20 cellular contexts compared by ENCODE assay signal in the genomic region with DNA sequence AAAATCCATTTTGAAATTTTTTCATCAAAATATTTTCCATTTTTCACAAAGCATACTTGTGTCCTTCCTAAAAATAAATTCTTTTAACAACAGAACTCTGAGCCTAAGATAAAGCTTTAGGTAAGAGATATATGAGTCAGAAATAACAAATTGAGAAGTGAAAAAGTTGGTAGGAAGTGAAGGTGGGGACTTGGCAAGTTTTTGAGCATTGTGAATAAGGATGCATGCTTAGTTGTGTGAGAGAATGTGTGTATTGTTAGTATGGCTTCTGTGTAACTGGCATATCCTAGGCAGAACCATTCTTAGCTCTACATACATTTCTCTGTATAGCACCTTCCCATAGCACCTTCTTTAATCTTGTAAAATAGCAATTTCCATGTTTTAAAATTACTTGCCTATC. TPM values are rescaled to one million over a fixed set of nuclear protein-coding genes. Genes with fewer than 3 reads are reported as not detected.
DNase-seq lines count a peak whose midpoint lies in the region; ATAC-seq and TF ChIP-seq lines count a peak whose summit lies in the region.
"Had no signal": no experiment of that assay in that cellular context is flagged by ENCODE, and none has a peak within 500 bp of the region (broad histone marks: within the 10 kb centered on the region; RNA-seq: fewer than 3 reads in every experiment).

No MANE protein-coding gene starts in this region.

- intact Hi-C loops in gastrocnemius medialis (cut with DNase I; ENCODE audit: low total_unique reads): no loop called here
- intact Hi-C loops in right lobe of liver (cut with DNase I): no loop called here

- peaks cover 0 to 11% of the 10 kb centered on the region in 2 donors for H3K36me3 ChIP-seq in gastrocnemius medialis
- no peaks in the 10 kb centered on the region for H3K36me3 ChIP-seq in GM23338 (ENCODE audit: insufficient read depth)
- no peaks in the 10 kb centered on the region for H3K36me3 ChIP-seq in right lobe of liver
- H3K36me3 ChIP-seq: BLaER1 had no signal

- H4K20me1 ChIP-seq in GM23338 (replicated peaks; ENCODE audit: insufficient read depth): no peaks in the 10 kb centered on the region
- H4K20me1 ChIP-seq: BLaER1 had no signal

- TF ChIP-seq CTCF in gastrocnemius medialis (IDR thresholded peaks at IDR 0.05 in 4 of 5, conservative IDR thresholded peaks at IDR 0.05 in 1 of 5) (no peak), GM23338 (conservative IDR thresholded peaks at IDR 0.05; ENCODE audit: low read depth in 2 of 2) (no peak), right lobe of liver (IDR thresholded peaks at IDR 0.05) (no peak), foreskin keratinocyte (conservative IDR thresholded peaks at IDR 0.05) (no peak)

- no peak overlapping the region for H3K4me2 ChIP-seq in GM23338
- H3K4me2 ChIP-seq: BLaER1 had no signal

- in situ Hi-C loops in gastrocnemius medialis (cut with MboI; ENCODE audit: low sequenced_read_pairs in 4 of 4): no loop called here

- no peak overlapping the region for H2AFZ ChIP-seq in GM23338

- no peaks in the 10 kb centered on the region for H3K79me2 ChIP-seq in GM23338 (replicated peaks; ENCODE audit: insufficient read depth)

- H3K4me1 Mint-ChIP-seq in GM23338: no peaks in the 10 kb centered on the region; the same call in 2 of the 3 replicates
- H3K4me1 Mint-ChIP-seq: natural killer cell had no signal

- ATAC-seq in GM18868 (IDR thresholded peaks at IDR 0.05; ENCODE audit: unreplicated experiment) (peak; percentile 88), GM21576 (IDR thresholded peaks at IDR 0.05; ENCODE audit: unreplicated experiment) (peak; percentile 94), HG03108 (IDR thresholded peaks at IDR 0.05; ENCODE audit: unreplicated experiment) (peak; percentile 83), gastrocnemius medialis (no peak), GM23338 (no peak), right lobe of liver (no peak), foreskin keratinocyte (no peak)
- ATAC-seq: natural killer cell had no signal

- H3K4me3 ChIP-seq in gastrocnemius medialis: peak overlapping the region in 1 of 4 donors; percentile 7
- H3K4me3 ChIP-seq in GM23338: no peak overlapping the region
- no peak overlapping the region for H3K4me3 ChIP-seq in right lobe of liver
- H3K4me3 ChIP-seq: BLaER1, testis had no signal

- TF ChIP-seq POLR2A in gastrocnemius medialis (IDR thresholded peaks at IDR 0.05) (no peak), right lobe of liver (IDR thresholded peaks at IDR 0.05) (no peak)

- H3F3A ChIP-seq in GM23338 (replicated peaks; ENCODE audit: low read depth): no peaks in the 10 kb centered on the region

- DNase-seq in gastrocnemius medialis (no peak), GM23338 (ENCODE audit: low spot score) (no peak), AML-193 (lab: John Stamatoyannopoulos, UW) (no peak), right lobe of liver (no peak), foreskin keratinocyte (no peak)
- DNase-seq: activated naive CD4-positive, alpha-beta T cell treated with Interleukin-2 at 50 U/mL for 16 hours; EL; Karpas-422; natural killer cell; NCI-H187 treated with DMSO at 0.1 percent for 48 hours; NCI-H774; SHP77 treated with DMSO at 0.1 percent for 48 hours; testis had no signal

- H3K9me3 ChIP-seq in gastrocnemius medialis (no peaks in the 10 kb centered on the region), right lobe of liver (no peaks in the 10 kb centered on the region)
- H3K9me3 ChIP-seq: BLaER1, testis had no signal

- no peaks in the 10 kb centered on the region for H3K27me3 ChIP-seq in gastrocnemius medialis
- H3K27me3 ChIP-seq in GM23338 (ENCODE audit: insufficient read depth): no peaks in the 10 kb centered on the region
- H3K27me3 ChIP-seq in right lobe of liver: no peaks in the 10 kb centered on the region
- no peaks in the 10 kb centered on the region for H3K27me3 ChIP-seq in foreskin keratinocyte
- H3K27me3 ChIP-seq: BLaER1, testis had no signal

- H3K27ac ChIP-seq in gastrocnemius medialis (peak overlapping the region; percentile 88 to 98 (median 94)), GM23338 (ENCODE audit: low read depth) (no peak overlapping the region), right lobe of liver (no peak overlapping the region), foreskin keratinocyte (no peak overlapping the region)
- H3K27ac ChIP-seq: BLaER1, testis had no signal

- no peaks in the 10 kb centered on the region for H3K36me3 Mint-ChIP-seq in GM23338 (ENCODE audit: low read depth)
- H3K36me3 Mint-ChIP-seq: natural killer cell had no signal

- H3K4me1 ChIP-seq in gastrocnemius medialis (peaks cover 68 to 73% of the 10 kb centered on the region in 2 donors), GM23338 (ENCODE audit: insufficient read depth) (no peaks in the 10 kb centered on the region), right lobe of liver (no peaks in the 10 kb centered on the region), foreskin keratinocyte (peaks cover 10% of the 10 kb centered on the region)
- H3K4me1 ChIP-seq: BLaER1, testis had no signal

- no peaks in the 10 kb centered on the region for H3K27me3 Mint-ChIP-seq in GM23338 (ENCODE audit: insufficient read depth, low read depth, poor library complexity)

- H3K9me2 ChIP-seq in GM23338 (ENCODE audit: insufficient read depth): no peaks in the 10 kb centered on the region

- no peaks in the 10 kb centered on the region for H3K9me3 Mint-ChIP-seq in GM23338
- H3K9me3 Mint-ChIP-seq: natural killer cell had no signal

- no peak overlapping the region for H3K4me3 Mint-ChIP-seq in GM23338
- H3K4me3 Mint-ChIP-seq: natural killer cell had no signal

- H3K27ac Mint-ChIP-seq in GM23338: no peak overlapping the region
- H3K27ac Mint-ChIP-seq: natural killer cell had no signal

TF ChIP-seq in GM23338, 12 proteins besides CTCF, POLR2A, EP300 and RAD21 (continues in another document):
- TF ChIP-seq EZH2phosphoT487 (IDR thresholded peaks at IDR 0.05; ENCODE audit: unreplicated experiment) (no peak), NANOG (IDR thresholded peaks at IDR 0.05; ENCODE audit: borderline replicate concordance) (no peak), JUNB (IDR thresholded peaks at IDR 0.05; ENCODE audit: unreplicated experiment) (no peak)

RNA-seq across cellular contexts. Expression of gene ASB5, which starts 6.8 kb away (rescaled TPM):
- total RNA-seq in gastrocnemius medialis (100 to 1,000 TPM in 3 of 4 donors, 10 to 100 TPM in 1; 48.7 to 284 (median 179) TPM), right lobe of liver (under 1 TPM in 2 of 6 experiments, not detected in 4; 0.19 to 0.23 TPM), foreskin keratinocyte (not detected in 2 replicates)
- total RNA-seq in GM23338 (2014; rRNA removed; shearing (Covaris generic)): not detected in 2 replicates
- polyA plus RNA-seq in GM23338 (2016; fragmentation: Nextera tagmentation; extraction: Ambion mirVana) (not detected in 2 replicates), foreskin keratinocyte (0.03 TPM in 1 of 2 replicates, not detected in the other)
- total RNA-seq: activated CD8-positive, alpha-beta memory T cell treated with anti-CD3 and anti-CD28 coated beads for 36 hours; bronchial epithelial cell; glomerular endothelial cell; natural killer cell had no signal

RNA-seq across cellular contexts. Expression of gene SPCS3, which starts 57.5 kb away (rescaled TPM):
- total RNA-seq in gastrocnemius medialis (10 to 100 TPM; 25.7 to 37.7 (median 34.7) TPM), right lobe of liver (10 to 100 TPM; 49.7 to 97.4 (median 69.1) TPM), foreskin keratinocyte (96.6 and 97.4 TPM in 2 replicates)
- 79.9 and 90.3 TPM in 2 replicates for total RNA-seq in GM23338 (2014; rRNA removed; shearing (Covaris generic))
- polyA plus RNA-seq in GM23338 (2016; fragmentation: Nextera tagmentation; extraction: Ambion mirVana) (62.5 and 67.7 TPM in 2 replicates), foreskin keratinocyte (44.8 and 50.8 TPM in 2 replicates)

Comparison
In these comparisons a context has a peak if more than half of its experiments do, and no peak if none do; other contexts are left out.
1. ATAC-seq: peak in GM18868 (single experiment), GM21576 (single experiment) and HG03108 (single experiment); none in gastrocnemius medialis (0 of 2), GM23338 (single experiment), right lobe of liver (0 of 4) and foreskin keratinocyte (single experiment).
2. H3K27ac ChIP-seq: peak in gastrocnemius medialis (4 of 4); none in GM23338 (single experiment), right lobe of liver (0 of 3) and foreskin keratinocyte (single experiment).
3. RNA of gene ASB5, which starts 6.8 kb away (total RNA-seq): 48.7 to 284 TPM in gastrocnemius medialis; not detected in GM23338, 0.19 to 0.23 TPM in right lobe of liver and not detected in foreskin keratinocyte; every median in the first group is over 10 times any median in the second.